23 cellular contexts compared by ENCODE assay signal in the genomic region with DNA sequence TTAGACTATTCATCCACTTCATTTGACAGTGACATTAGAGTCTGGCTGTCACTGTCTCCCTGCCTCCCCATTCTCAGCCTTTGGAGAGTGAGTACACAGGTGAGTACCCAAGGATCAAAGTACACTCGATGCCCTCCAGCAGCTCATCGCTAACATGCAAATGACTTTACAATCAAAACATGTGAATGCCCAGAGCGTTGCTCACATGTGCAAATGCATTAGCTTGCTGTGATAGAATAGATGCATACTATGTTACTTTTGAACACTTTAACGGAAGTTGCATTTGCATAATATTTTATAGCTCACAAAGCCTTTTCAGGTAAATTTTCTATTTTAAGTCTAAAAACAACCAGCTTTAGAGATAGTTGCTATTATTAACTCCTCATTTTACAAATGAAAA.
DNase-seq lines count a peak whose midpoint lies in the region; ATAC-seq, FAIRE-seq and TF ChIP-seq lines count a peak whose summit lies in the region.
"Had no signal": no experiment of that assay in that cellular context is flagged by ENCODE, and none has a peak within 500 bp of the region (broad histone marks: within the 10 kb centered on the region; RNA-seq: fewer than 3 reads in every experiment).

No MANE protein-coding gene starts in this region.

- H3K36me3 Mint-ChIP-seq in endodermal cell (ENCODE audit: low read depth): no peaks in the 10 kb centered on the region

- no peak overlapping the region for H3K27ac ChIP-seq in ascending aorta
- H3K27ac ChIP-seq in endodermal cell (ENCODE audit: low read depth, low read length): no peak overlapping the region
- H3K27ac ChIP-seq: coronary artery, neutrophil, spleen, suprapubic skin had no signal

- H3K36me3 ChIP-seq in ascending aorta (no peaks in the 10 kb centered on the region), endodermal cell (ENCODE audit: control insufficient read depth, insufficient read depth, low read length) (no peaks in the 10 kb centered on the region)
- H3K36me3 ChIP-seq: neutrophil, spleen, suprapubic skin had no signal

- DNase-seq in GM12892 (ENCODE audit: insufficient read length) (no peak), NCI-H526 treated with DMSO at 0.1 percent for 48 hours (lab: John Stamatoyannopoulos, UW) (peak; percentile 10), left colon (no peak), AG20443 (ENCODE audit: low spot score) (no peak), ascending aorta (ENCODE audit: low spot score in 2 of 2) (no peak), endodermal cell (no peak)
- DNase-seq: activated CD4-positive, alpha-beta T cell treated with anti-CD3 and anti-CD28 coated beads for 4 hours; activated CD8-positive, alpha-beta memory T cell treated with anti-CD3 and anti-CD28 coated beads, Interleukin-2, amount 50 U/mL, for 48 hours; activated effector memory CD4-positive, alpha-beta T cell treated with anti-CD3 and anti-CD28 coated beads, Interleukin-2, amount 50 U/mL, for 16 hours; CD4-positive, alpha-beta T cell; DND-41; H9; NCI-H1092 treated with DMSO at 0.1 percent for 48 hours; NCI-H2107; NCI-H524 treated with DMSO at 0.1 percent for 48 hours; spleen had no signal

- H3K4me3 ChIP-seq in ascending aorta (no peak overlapping the region), endodermal cell (ENCODE audit: low read length) (no peak overlapping the region)
- H3K4me3 ChIP-seq: coronary artery, lung, spleen, suprapubic skin had no signal

- no peak overlapping the region for H3K9ac ChIP-seq in endodermal cell (ENCODE audit: extremely low read depth, low read length, poor library complexity, severe bottlenecking)

- no peak overlapping the region for H3K27ac Mint-ChIP-seq in endodermal cell
- H3K27ac Mint-ChIP-seq: CD4-positive, alpha-beta T cell; H9 had no signal

- peaks cover 4% of the 10 kb centered on the region for H3K4me1 Mint-ChIP-seq in endodermal cell

- peak; percentile 14 for FAIRE-seq in GM12892 (lab: Jason Lieb, UNC)

- 90 to 95% methylated on average over 3 to 4 of the region's 4 CpGs for WGBS in endodermal cell (ENCODE audit: insufficient coverage in 1 of 2, insufficient read length in 1 of 2), 2 experiments

- H3K9me3 Mint-ChIP-seq in endodermal cell: peaks cover 6% of the 10 kb centered on the region
- H3K9me3 Mint-ChIP-seq: CD4-positive, alpha-beta T cell had no signal

- TF ChIP-seq CTCF in ascending aorta (IDR thresholded peaks at IDR 0.05) (no peak), endodermal cell (conservative IDR thresholded peaks at IDR 0.05) (no peak)

- H3K27me3 ChIP-seq in ascending aorta (no peaks in the 10 kb centered on the region), endodermal cell (ENCODE audit: control insufficient read depth, insufficient read depth, low read length, poor library complexity, severe bottlenecking) (no peaks in the 10 kb centered on the region)
- H3K27me3 ChIP-seq: neutrophil had no signal

- intact Hi-C loops in left colon (cut with DNase I, micrococcal nuclease) (no loop called here), ascending aorta (cut with DNase I) (no loop called here)

- no peak overlapping the region for H3K4me3 Mint-ChIP-seq in endodermal cell
- H3K4me3 Mint-ChIP-seq: CD4-positive, alpha-beta T cell; H9 had no signal

- peaks cover 3% of the 10 kb centered on the region for H3K27me3 Mint-ChIP-seq in endodermal cell (ENCODE audit: insufficient read depth)
- H3K27me3 Mint-ChIP-seq: CD4-positive, alpha-beta T cell had no signal

- TF ChIP-seq POLR2A in GM12892 (IDR thresholded peaks at IDR 0.05; ENCODE audit: low read depth, low read length): no peak

- peak; percentile 73 for ATAC-seq in GM19324 (IDR thresholded peaks at IDR 0.05; ENCODE audit: low FRiP score, unreplicated experiment)
- ATAC-seq in HG02798 (IDR thresholded peaks at IDR 0.05; ENCODE audit: poor library complexity, unreplicated experiment): peak; percentile 74
- no peak for ATAC-seq in left colon
- ATAC-seq: Right ventricle myocardium inferior had no signal

- H3K9me3 ChIP-seq in ascending aorta: no peaks in the 10 kb centered on the region
- no peaks in the 10 kb centered on the region for H3K9me3 ChIP-seq in endodermal cell (ENCODE audit: control insufficient read depth, low read length)
- H3K9me3 ChIP-seq: neutrophil, spleen, suprapubic skin had no signal

- H3K4me1 ChIP-seq in ascending aorta (no peaks in the 10 kb centered on the region), endodermal cell (ENCODE audit: control insufficient read depth, insufficient read depth, low read length) (no peaks in the 10 kb centered on the region)
